12 cellular contexts compared by ENCODE assay signal in genomic region chr3:169085827-169086226, GRCh38.
DNase-seq lines count a peak whose midpoint lies in the region; ATAC-seq and TF ChIP-seq lines count a peak whose summit lies in the region.
"Had no signal": no experiment of that assay in that cellular context is flagged by ENCODE, and none has a peak within 500 bp of the region (broad histone marks: within the 10 kb centered on the region; RNA-seq: fewer than 3 reads in every experiment).

No MANE protein-coding gene starts in this region.

- ATAC-seq in GM18511 (IDR thresholded peaks at IDR 0.05; ENCODE audit: unreplicated experiment): no peak

- TF ChIP-seq CTCF in kidney epithelial cell (IDR thresholded peaks at IDR 0.05; ENCODE audit: insufficient read depth, low read length, poor library complexity, severe bottlenecking) (no peak), transverse colon (IDR thresholded peaks at IDR 0.05) (no peak), spleen (IDR thresholded peaks at IDR 0.05 in 8 of 11, conservative IDR thresholded peaks at IDR 0.05 in 3 of 11) (no peak)

- DNase-seq in HPDE6-E6E7 (ENCODE audit: extremely low spot score) (peak; percentile 69), brain pericyte (ENCODE audit: low read depth, low spot score) (peak; percentile 60), kidney epithelial cell (ENCODE audit: low read depth) (peak; percentile 26), DMS153 (lab: John Stamatoyannopoulos, UW) (no peak), transverse colon (no peak), spleen (no peak)
- DNase-seq: activated effector memory CD4-positive, alpha-beta T cell treated with Interleukin-2 at 50 U/mL for 16 hours; stimulated activated CD4-positive, alpha-beta T cell treated with anti-CD3 and anti-CD28 coated beads, Interleukin-4, amount 100 ng/mL, for 24 hours; upper lobe of left lung had no signal

- H3K27ac ChIP-seq in ACC112 (ENCODE audit: low read depth, low read length) (peak overlapping the region; percentile 62), transverse colon (no peak overlapping the region), spleen (no peak overlapping the region)
- H3K27ac ChIP-seq: BLaER1 had no signal

- peaks cover 3% of the 10 kb centered on the region; the same call in 1 of the 2 replicates for H3K36me3 ChIP-seq in ACC112 (ENCODE audit: insufficient read depth, low read length)
- H3K36me3 ChIP-seq in kidney epithelial cell (ENCODE audit: control insufficient read depth, insufficient read depth, low read length): no peaks in the 10 kb centered on the region
- peaks cover 0 to 16% (median 0%) of the 10 kb centered on the region in 4 donors for H3K36me3 ChIP-seq in transverse colon
- H3K36me3 ChIP-seq in spleen: no peaks in the 10 kb centered on the region
- H3K36me3 ChIP-seq: BLaER1 had no signal

- 75 to 79% methylated on average over 2 of the region's 2 CpGs for WGBS in transverse colon (ENCODE audit: low coverage in 1 of 2), 2 donors
- 83 to 96% (median 84%) methylated on average over 2 of the region's 2 CpGs for WGBS in spleen, 5 donors

- no peak overlapping the region for H2AFZ ChIP-seq in ACC112 (ENCODE audit: low read length, unreplicated experiment)

- TF ChIP-seq POLR2A in transverse colon (IDR thresholded peaks at IDR 0.05): no peak
- no peak for TF ChIP-seq POLR2A in spleen (IDR thresholded peaks at IDR 0.05)

- H3K9me3 ChIP-seq in transverse colon (no peaks in the 10 kb centered on the region), spleen (no peaks in the 10 kb centered on the region)
- H3K9me3 ChIP-seq: BLaER1, upper lobe of left lung had no signal

- TF ChIP-seq EP300 in transverse colon (IDR thresholded peaks at IDR 0.05; ENCODE audit: low read depth): no peak

- intact Hi-C loops in transverse colon (cut with DNase I; ENCODE audit: low total_unique reads): no loop called here
- intact Hi-C loops in spleen (cut with DNase I; ENCODE audit: low total_unique reads): no loop called here

- no peaks in the 10 kb centered on the region for H3K79me2 ChIP-seq in ACC112 (ENCODE audit: control insufficient read depth, insufficient read depth, low read length, unreplicated experiment)

- H3K27me3 ChIP-seq in ACC112 (ENCODE audit: insufficient read depth, low read length) (no peaks in the 10 kb centered on the region), kidney epithelial cell (ENCODE audit: control insufficient read depth, insufficient read depth, low read length) (no peaks in the 10 kb centered on the region), transverse colon (no peaks in the 10 kb centered on the region), spleen (replicated peaks in 1 of 7) (no peaks in the 10 kb centered on the region)
- H3K27me3 ChIP-seq: BLaER1, upper lobe of left lung had no signal

- peaks cover 19% of the 10 kb centered on the region for H3K4me1 ChIP-seq in ACC112 (ENCODE audit: control insufficient read depth, insufficient read depth, low read length, unreplicated experiment)
- no peaks in the 10 kb centered on the region for H3K4me1 ChIP-seq in transverse colon
- H3K4me1 ChIP-seq in spleen: no peaks in the 10 kb centered on the region
- H3K4me1 ChIP-seq: BLaER1, upper lobe of left lung had no signal

- H3K4me3 ChIP-seq in ACC112 (ENCODE audit: low read depth, low read length) (no peak overlapping the region), kidney epithelial cell (ENCODE audit: low read depth, low read length) (no peak overlapping the region), transverse colon (no peak overlapping the region), spleen (no peak overlapping the region)
- H3K4me3 ChIP-seq: BLaER1, upper lobe of left lung had no signal

- in situ Hi-C loops in transverse colon (cut with MboI; ENCODE audit: low pct_ligation_motif_present in 1 of 4, low pct_unique_long_range_greater_than_20kb in 1 of 4, low sequenced_read_pairs in 3 of 4): no loop called here

Comparison
In these comparisons a context has a peak if more than half of its experiments do, and no peak if none do; other contexts are left out.
1. DNase-seq: peak in HPDE6-E6E7 (single experiment), brain pericyte (single experiment) and kidney epithelial cell (single experiment); none in DMS153 (single experiment), transverse colon (single experiment) and spleen (single experiment).